30 cellular contexts compared by ENCODE assay signal in the genomic region with DNA sequence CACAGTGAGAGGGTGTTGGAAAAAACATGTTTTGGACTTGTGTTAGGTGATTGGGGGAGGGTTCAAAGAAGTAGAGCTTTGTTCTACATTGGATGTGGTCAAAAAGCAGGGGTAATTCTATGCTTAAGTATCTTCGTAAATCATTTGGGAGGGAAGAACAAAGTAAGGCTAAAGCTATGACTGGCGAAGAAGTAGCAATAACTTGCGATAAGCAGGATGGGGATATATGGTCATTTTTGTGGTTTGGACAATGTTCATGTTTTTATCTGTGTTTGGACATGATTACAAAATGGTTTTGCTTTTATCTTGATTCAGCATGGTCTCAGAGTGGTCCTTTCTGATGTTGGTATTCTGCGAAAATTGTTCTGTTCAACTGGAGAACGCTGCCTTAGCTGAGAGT.
"Had no signal": no experiment of that assay in that cellular context is flagged by ENCODE, and none has a peak within 500 bp of the region (broad histone marks: within the 10 kb centered on the region; RNA-seq: fewer than 3 reads in every experiment).

No MANE protein-coding gene starts in this region.

- H3K4me3 ChIP-seq: cardiac muscle cell, MG63, Peyer's patch, SJSA1 had no signal

- H3K9me3 ChIP-seq: MG63, Peyer's patch, SJSA1, SK-N-SH had no signal

- ATAC-seq: activated CD4-positive, alpha-beta T cell treated with anti-CD3 and anti-CD28 coated beads for 36 hours; activated CD4-positive, CD25-positive, alpha-beta regulatory T cell treated with anti-CD3 and anti-CD28 coated beads, Interleukin-2, amount 50 U/mL, for 24 hours; activated CD8-positive, alpha-beta T cell treated with anti-CD3 and anti-CD28 coated beads, Interleukin-2, amount 10 ng/mL, durations not matched to agents 7 days and 5 days; activated naive CD4-positive, alpha-beta T cell treated with anti-CD3 and anti-CD28 coated beads, Interleukin-2, amount 50 U/mL, for 72 hours; PC-3; WTC11 had no signal

- H3K36me3 Mint-ChIP-seq: activated naive CD4-positive, alpha-beta T cell treated with anti-CD3 and anti-CD28 coated beads, Interleukin-2, amount 50 U/mL, for 72 hours had no signal

- DNase-seq: activated CD4-positive, alpha-beta T cell treated with anti-CD3 and anti-CD28 coated beads for 36 hours; activated CD4-positive, alpha-beta T cell treated with anti-CD3 and anti-CD28 coated beads, Interleukin-2, amount 10 ng/mL, durations not matched to agents 7 days and 5 days; activated CD4-positive, alpha-beta T cell treated with anti-CD3 and anti-CD28 coated beads, Interleukin-2, amount 50 U/mL, for 48 hours; activated CD8-positive, alpha-beta T cell treated with anti-CD3 and anti-CD28 coated beads, Interleukin-2, amount 10 ng/mL, durations not matched to agents 7 days and 5 days; activated gamma-delta T cell treated with Interleukin-2 at 50 U/mL for 16 hours; activated naive CD4-positive, alpha-beta T cell treated with anti-CD3 and anti-CD28 coated beads for 36 hours; activated T-cell treated with anti-CD3 and anti-CD28 coated beads, Interleukin-2, amount 50 U/mL, for 24 hours; brain microvascular endothelial cell; Kasumi-1; KG1; MG63; NCI-H1048; NCI-H1436 treated with DMSO at 0.1 percent for 48 hours; NCI-H1694 treated with DMSO at 0.1 percent for 48 hours; NCI-H2029; NCI-H345; NCI-H524 treated with DMSO at 0.1 percent for 48 hours; PC-3; Peyer's patch; RPMI8226; SHP77 treated with DMSO at 0.1 percent for 48 hours; SK-N-SH; T-helper 1 cell; T1000 had no signal

- H3K4me3 Mint-ChIP-seq: activated CD4-positive, alpha-beta T cell treated with anti-CD3 and anti-CD28 coated beads for 36 hours; activated CD4-positive, alpha-beta T cell treated with anti-CD3 and anti-CD28 coated beads, Interleukin-2, amount 10 ng/mL, durations not matched to agents 7 days and 5 days; activated CD8-positive, alpha-beta T cell treated with anti-CD3 and anti-CD28 coated beads, Interleukin-2, amount 10 ng/mL, durations not matched to agents 7 days and 5 days; activated naive CD4-positive, alpha-beta T cell treated with anti-CD3 and anti-CD28 coated beads for 36 hours; activated T-cell treated with anti-CD3 and anti-CD28 coated beads, Interleukin-2, amount 50 U/mL, for 24 hours; central memory CD8-positive, alpha-beta T cell; WTC11 had no signal

- H3K4me1 Mint-ChIP-seq: activated CD4-positive, alpha-beta T cell treated with anti-CD3 and anti-CD28 coated beads for 36 hours; activated CD4-positive, alpha-beta T cell treated with anti-CD3 and anti-CD28 coated beads, Interleukin-2, amount 10 ng/mL, durations not matched to agents 7 days and 5 days; central memory CD8-positive, alpha-beta T cell; WTC11 had no signal

- H3K27me3 Mint-ChIP-seq: activated CD4-positive, alpha-beta T cell treated with anti-CD3 and anti-CD28 coated beads for 36 hours; activated CD4-positive, alpha-beta T cell treated with anti-CD3 and anti-CD28 coated beads, Interleukin-2, amount 10 ng/mL, durations not matched to agents 7 days and 5 days; activated T-cell treated with anti-CD3 and anti-CD28 coated beads, Interleukin-2, amount 50 U/mL, for 24 hours; central memory CD8-positive, alpha-beta T cell had no signal

- H3K27ac Mint-ChIP-seq: activated CD4-positive, alpha-beta T cell treated with anti-CD3 and anti-CD28 coated beads for 36 hours; activated CD4-positive, alpha-beta T cell treated with anti-CD3 and anti-CD28 coated beads, Interleukin-2, amount 10 ng/mL, durations not matched to agents 7 days and 5 days; activated CD8-positive, alpha-beta T cell treated with anti-CD3 and anti-CD28 coated beads, Interleukin-2, amount 10 ng/mL, durations not matched to agents 7 days and 5 days; activated naive CD4-positive, alpha-beta T cell treated with anti-CD3 and anti-CD28 coated beads for 36 hours; activated naive CD4-positive, alpha-beta T cell treated with anti-CD3 and anti-CD28 coated beads, Interleukin-2, amount 50 U/mL, for 72 hours; activated T-cell treated with anti-CD3 and anti-CD28 coated beads, Interleukin-2, amount 50 U/mL, for 24 hours had no signal
